In the genomic region with DNA sequence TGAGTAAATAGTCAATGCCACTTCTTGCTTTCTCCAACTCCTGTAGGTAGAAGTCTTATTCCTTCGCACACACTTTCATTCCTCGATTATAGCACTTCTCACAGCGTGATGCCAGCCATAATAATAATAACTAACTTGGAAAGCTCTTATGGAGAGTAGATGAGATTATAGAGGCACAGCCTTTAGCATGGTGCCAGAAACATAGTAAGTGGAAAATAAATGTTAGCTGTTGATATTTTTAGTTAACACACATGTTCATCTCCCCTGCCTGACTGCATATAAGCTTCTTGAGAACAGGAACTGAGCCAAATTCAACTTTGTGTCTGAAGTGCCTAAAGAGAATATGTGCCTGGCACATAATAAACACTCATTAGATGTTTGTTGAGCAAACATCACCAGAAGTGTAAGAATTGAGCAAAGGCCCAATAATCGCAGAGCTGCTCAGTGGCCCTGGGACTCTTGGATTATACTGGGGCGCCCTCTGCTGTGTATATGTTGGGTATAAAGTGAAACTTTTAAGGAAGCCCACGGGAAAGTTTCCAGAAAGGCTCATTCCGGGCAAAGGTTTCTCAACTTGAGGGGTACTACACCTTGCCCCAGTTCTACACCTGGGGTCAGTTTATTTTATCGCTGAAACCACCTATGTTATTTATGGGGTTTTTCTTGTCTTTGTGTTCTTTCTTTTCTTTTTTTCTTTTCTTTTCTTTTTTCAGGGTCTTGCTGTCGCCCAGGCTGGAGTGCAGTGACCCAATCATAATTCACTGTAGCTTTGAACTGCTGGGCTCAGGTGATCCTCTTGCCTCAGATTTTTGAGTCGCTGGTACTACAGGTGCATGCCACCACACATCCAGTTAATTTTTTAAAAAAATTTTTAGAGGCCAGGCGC, we compare ENCODE assay signal across 1 cellular context.
TF ChIP-seq lines count a peak whose summit lies in the region.

No MANE protein-coding gene starts in this region.

TF ChIP-seq in H1, 55 proteins besides CTCF, POLR2A, EP300 and RAD21:
- no peak for TF ChIP-seq ZNF274 (IDR thresholded peaks at IDR 0.05; ENCODE audit: borderline replicate concordance, extremely low read depth, low read length)
- no peak for TF ChIP-seq FOSL1 (IDR thresholded peaks at IDR 0.05; ENCODE audit: insufficient read depth, low read depth, low read length)
- TF ChIP-seq ASH2L (IDR thresholded peaks at IDR 0.05; ENCODE audit: low read length), result no peak
- no peak for TF ChIP-seq PHF8 (conservative IDR thresholded peaks at IDR 0.05; ENCODE audit: low read depth, low read length)
- TF ChIP-seq RFX5 (IDR thresholded peaks at IDR 0.05; ENCODE audit: borderline replicate concordance, low read depth, low read length), result no peak
- no peak for TF ChIP-seq CBX5 (IDR thresholded peaks at IDR 0.05; ENCODE audit: low read depth, low read length)
